In genomic region chr12:14769837-14770494, GRCh38 we compare ENCODE assay signal across 8 cellular contexts. TPM values are rescaled to one million over a fixed set of nuclear protein-coding genes. Genes with fewer than 3 reads are reported as not detected.
A peak's percentile ranks its signal among the peaks of the same experiment; 100 is the strongest.
DNase-seq lines count a peak whose midpoint lies in the region; ATAC-seq, FAIRE-seq and TF ChIP-seq lines count a peak whose summit lies in the region.

No MANE protein-coding gene starts in this region.

- no peak overlapping the region for H2BK20ac ChIP-seq in H1 (ENCODE audit: low read length)

- 0 out of 2 replicates have a peak overlapping the region, but pooled peaks have one; percentile 81 for H4K8ac ChIP-seq in H1 (ENCODE audit: extremely low read depth, insufficient read depth, low read length)

- H3K27ac Mint-ChIP-seq in CD4-positive, CD25-positive, alpha-beta regulatory T cell = peak overlapping the region; percentile 98 to 100 (median 100)
- H3K27ac Mint-ChIP-seq in mesothelial cell of epicardium = peak overlapping the region; percentile 100

- peak overlapping the region; percentile 77 to 80 for H3K4me2 ChIP-seq in H1 (ENCODE audit: insufficient read depth in 1 of 2, low read depth in 2 of 2, low read length in 2 of 2)

- WGBS in H1 (ENCODE audit: extremely low coverage in 1 of 2, insufficient coverage in 1 of 2, insufficient read length in 1 of 2, insufficient replicate concordance in 2 of 2, low coverage in 1 of 2, low lambda C conversion rate in 2 of 2, missing lambda C conversion rate in 1 of 2), 2 experiments = 1% methylated on average over 45 of the region's 45 CpGs; no CpG with 5 or more reads in 1 of the 2 experiments

- peak; percentile 78 to 97 (median 83) for TF ChIP-seq CTCF in H1 (IDR thresholded peaks at IDR 0.05; ENCODE audit: control extremely low read depth in 1 of 3, insufficient read depth in 1 of 3, low read depth in 1 of 3, low read length in 3 of 3)
- peak; percentile 83 for TF ChIP-seq CTCF in mesothelial cell of epicardium (IDR thresholded peaks at IDR 0.05; ENCODE audit: unreplicated experiment)

- no peaks in the 10 kb centered on the region for H3K79me1 ChIP-seq in H1 (ENCODE audit: low read depth, low read length)

- peaks cover 26% of the 10 kb centered on the region for H3K36me3 ChIP-seq in CD4-positive, CD25-positive, alpha-beta regulatory T cell (ENCODE audit: control insufficient read depth, insufficient read depth, low read length)
- peaks cover 0 to 1% (median 0%) of the 10 kb centered on the region in 4 experiments; a peak in 1 of 8 replicates for H3K36me3 ChIP-seq in H1 (ENCODE audit: control insufficient read depth in 2 of 4, insufficient read depth in 4 of 4, low read length in 3 of 4)

- H3K9ac ChIP-seq in H1 (replicated peaks in 1 of 4; ENCODE audit: extremely low read depth in 1 of 4, low read depth in 3 of 4, low read length in 3 of 4) = peak overlapping the region; percentile 74 to 94 (median 86)

- H4K5ac ChIP-seq in H1 (ENCODE audit: insufficient read length, low read depth, low read length) = peak overlapping the region; percentile 55

- H3K18ac ChIP-seq in H1 (ENCODE audit: extremely low read depth, low read length) = peak overlapping the region; percentile 94

- peaks cover 7% of the 10 kb centered on the region for H3K27me3 Mint-ChIP-seq in CD4-positive, CD25-positive, alpha-beta regulatory T cell
- no peaks in the 10 kb centered on the region for H3K27me3 Mint-ChIP-seq in mesothelial cell of epicardium (ENCODE audit: low read depth)

- TF ChIP-seq EP300 in H1 (IDR thresholded peaks at IDR 0.05; ENCODE audit: borderline replicate concordance in 1 of 2, low read depth in 2 of 2, low read length in 2 of 2) = no peak

- H3K4me1 ChIP-seq in CD4-positive, CD25-positive, alpha-beta regulatory T cell (ENCODE audit: control insufficient read depth, insufficient read depth, low read length, poor library complexity, severe bottlenecking) = peaks cover 49% of the 10 kb centered on the region
- H3K4me1 ChIP-seq in H1 (replicated peaks in 1 of 4; ENCODE audit: control insufficient read depth in 3 of 4, insufficient read depth in 4 of 4, low read length in 3 of 4) = no peaks in the 10 kb centered on the region; a peak in 2 of 7 replicates

- H3K4ac ChIP-seq in H1 (replicated peaks; ENCODE audit: insufficient read length, low read depth, low read length) = peak overlapping the region; percentile 28

- H3K56ac ChIP-seq in H1 (replicated peaks; ENCODE audit: insufficient read length, low read depth, low read length) = peak overlapping the region; percentile 71

- TF ChIP-seq POLR2A in H1 (IDR thresholded peaks at IDR 0.05; ENCODE audit: control extremely low read depth in 1 of 2, low read depth in 2 of 2, low read length in 2 of 2) = peak; percentile 84 to 90

- H2AFZ ChIP-seq in H1 (ENCODE audit: low read length) = no peak overlapping the region

- H2BK120ac ChIP-seq in H1 (replicated peaks; ENCODE audit: low read depth, low read length) = no peak overlapping the region

- peaks cover 0 to 8% of the 10 kb centered on the region in 2 experiments for H4K20me1 ChIP-seq in H1 (replicated peaks in 1 of 2; ENCODE audit: control insufficient read depth in 1 of 2, insufficient read depth in 2 of 2, low read length in 2 of 2)

- peaks cover 0 to 26% (median 6%) of the 10 kb centered on the region in 7 donors for H3K9me3 Mint-ChIP-seq in CD4-positive, CD25-positive, alpha-beta regulatory T cell
- H3K9me3 Mint-ChIP-seq in mesothelial cell of epicardium = peaks cover 13% of the 10 kb centered on the region

- H3K36me3 Mint-ChIP-seq in CD4-positive, CD25-positive, alpha-beta regulatory T cell = peaks cover 27% of the 10 kb centered on the region
- H3K36me3 Mint-ChIP-seq in mesothelial cell of epicardium = peaks cover 25% of the 10 kb centered on the region

- POLR2A ChIA-PET in H1 (lab: Charles Lee; ENCODE audit: partially characterized antibody) = interaction anchor here (0.6 to 7.3 kb wide), 39 partner anchors 8 to 532 kb away, joined by 3 to 136 read pairs (median 6); partner anchors contain the start of genes C12orf60, GUCY2C, SMCO3 and WBP11

- peaks cover 23 to 72% (median 40%) of the 10 kb centered on the region in 4 donors for H3K4me1 Mint-ChIP-seq in CD4-positive, CD25-positive, alpha-beta regulatory T cell
- peaks cover 30% of the 10 kb centered on the region for H3K4me1 Mint-ChIP-seq in mesothelial cell of epicardium

- CTCF ChIA-PET in H1 (lab: Charles Lee; ENCODE audit: partially characterized antibody) = interaction anchor here (0.8 to 2.6 kb wide), 28 partner anchors 11 to 451 kb away, joined by 3 to 15 read pairs (median 4); partner anchors contain the start of genes ERP27 and RERG

- H3K27me3 ChIP-seq in CD4-positive, CD25-positive, alpha-beta regulatory T cell (ENCODE audit: control insufficient read depth, insufficient read depth, low read length) = no peaks in the 10 kb centered on the region
- no peaks in the 10 kb centered on the region for H3K27me3 ChIP-seq in H1 (replicated peaks in 1 of 4; ENCODE audit: control insufficient read depth in 3 of 4, extremely low read depth in 1 of 4, insufficient read depth in 3 of 4, low read length in 3 of 4)

- peak overlapping the region; percentile 97 for H3K4me3 ChIP-seq in CD4-positive, CD25-positive, alpha-beta regulatory T cell (ENCODE audit: low read depth, low read length)
- peak overlapping the region; percentile 84 to 99 (median 92) for H3K4me3 ChIP-seq in H1 (ENCODE audit: extremely low read depth in 1 of 4, insufficient read depth in 2 of 4, low read depth in 3 of 4, low read length in 4 of 4)

- peak overlapping the region; percentile 83 for H2BK5ac ChIP-seq in H1 (ENCODE audit: low read depth, low read length)

- peak; percentile 58 to 60 for ATAC-seq in CD4-positive, CD25-positive, alpha-beta regulatory T cell (ENCODE audit: low read depth in 2 of 2)
- ATAC-seq in GM19328 (IDR thresholded peaks at IDR 0.05; ENCODE audit: unreplicated experiment) (peak; percentile 37), HG03457 (IDR thresholded peaks at IDR 0.05; ENCODE audit: unreplicated experiment) (peak; percentile 28)

- no peak overlapping the region for H3K23ac ChIP-seq in H1 (ENCODE audit: insufficient read length)

- H3K14ac ChIP-seq in H1 (ENCODE audit: insufficient read length) = no peak overlapping the region

- H4K91ac ChIP-seq in H1 (replicated peaks; ENCODE audit: insufficient read length, low read length) = peak overlapping the region; percentile 0

- H3K9me3 ChIP-seq in CD4-positive, CD25-positive, alpha-beta regulatory T cell (ENCODE audit: control insufficient read depth in 2 of 2, low read length in 2 of 2) = peaks cover 15 to 18% of the 10 kb centered on the region in 2 experiments
- peaks cover 0 to 3% of the 10 kb centered on the region in 2 experiments; a peak in 1 of 4 replicates for H3K9me3 ChIP-seq in H1 (ENCODE audit: insufficient read depth in 2 of 2, low read depth in 1 of 2, low read length in 1 of 2)

- TF ChIP-seq RAD21 in H1 (IDR thresholded peaks at IDR 0.05 in 1 of 2, conservative IDR thresholded peaks at IDR 0.05 in 1 of 2; ENCODE audit: low read depth in 2 of 2, low read length in 2 of 2) = peak; percentile 33 to 37; a peak in 2 of 4 replicates

- no peak overlapping the region for H2BK15ac ChIP-seq in H1 (ENCODE audit: low read length)

- peaks cover 4% of the 10 kb centered on the region for H3K23me2 ChIP-seq in H1 (ENCODE audit: low read depth, low read length)

- no peak overlapping the region for H2AK5ac ChIP-seq in H1 (ENCODE audit: low read depth, low read length)

- H3K79me2 ChIP-seq in H1 (ENCODE audit: control insufficient read depth in 1 of 2, insufficient read depth in 2 of 2, low read length in 2 of 2) = peaks cover 0 to 36% of the 10 kb centered on the region in 2 experiments; a peak in 2 of 4 replicates

- H3K4me3 Mint-ChIP-seq in CD4-positive, CD25-positive, alpha-beta regulatory T cell = peak overlapping the region; percentile 91 to 100 (median 98)
- peak overlapping the region; percentile 98 for H3K4me3 Mint-ChIP-seq in mesothelial cell of epicardium

- no peak for FAIRE-seq in H1 (lab: Jason Lieb, UNC)

- H3K27ac ChIP-seq in CD4-positive, CD25-positive, alpha-beta regulatory T cell (ENCODE audit: insufficient read depth, low read length, poor library complexity, severe bottlenecking) = peak overlapping the region; percentile 100
- peak overlapping the region; percentile 93 for H3K27ac ChIP-seq in H1 (ENCODE audit: low read depth, low read length)

- no peak overlapping the region; the same call in 1 of the 2 replicates for H2BK12ac ChIP-seq in H1 (ENCODE audit: low read depth, low read length)

- DNase-seq in CD4-positive, CD25-positive, alpha-beta regulatory T cell = peak; percentile 80 to 97 (median 90)
- DNase-seq in NCI-H748 treated with DMSO at 0.1 percent for 48 hours (lab: John Stamatoyannopoulos, UW) (peak; percentile 56), H1 (ENCODE audit: low read depth in 1 of 2, low spot score in 2 of 2) (peak; percentile 61 to 91), mesothelial cell of epicardium (ENCODE audit: low spot score in 2 of 2, unreplicated experiment in 2 of 2) (peak; percentile 51 to 80)
- DNase-seq in activated CD8-positive, alpha-beta memory T cell treated with anti-CD3 and anti-CD28 coated beads for 4 hours (ENCODE audit: low read depth in 2 of 2) = peak; percentile 74 to 75
- peak; percentile 79 to 85 for DNase-seq in stimulated activated CD8-positive, alpha-beta memory T cell treated with anti-CD3 and anti-CD28 coated beads, Interleukin-15, amount 100 ng/mL, for 48 hours (ENCODE audit: low read depth in 2 of 2)

RNA-seq across cellular contexts. Expression of gene WBP11, which starts 33.3 kb away (rescaled TPM):
- total RNA-seq in CD4-positive, CD25-positive, alpha-beta regulatory T cell = 119 TPM
- 10 to 100 TPM; 50.7 to 61.0 (median 56.0) TPM for polyA plus RNA-seq in CD4-positive, CD25-positive, alpha-beta regulatory T cell
- total RNA-seq in H1 (2021; fragmentation: NEBNext Ultra II Directional; extraction: Animal tissue kit (Norgen Biotek cat#: 25700)) = 122 and 134 TPM in 2 replicates
- 22.1 and 24.0 TPM in 2 replicates for polyA plus RNA-seq in H1 (2011; rRNA removed)
- polyA plus RNA-seq in H1 (2011; cell fraction: cytosol; rRNA removed) = 13.6 TPM
- polyA plus RNA-seq in H1 (2011; cell fraction: nucleus; rRNA removed) = 19.4 TPM
- 48.7 to 91.9 TPM (median 53.8 TPM) in 4 replicates for polyA plus RNA-seq in H1 (2012, experiment 1 of 2)
- polyA plus RNA-seq in H1 (2012, experiment 2 of 2) = 29.8 TPM
- polyA plus RNA-seq in H1 (2013, experiment 1 of 2) = 86.1 TPM
- polyA plus RNA-seq in H1 (2013, experiment 2 of 2) = 94.0 TPM
- polyA minus RNA-seq in H1 (2011; rRNA and poly(A)+ RNA removed) = 17.5 and 18.9 TPM in 2 replicates
- 24.6 TPM for polyA minus RNA-seq in H1 (2011; cell fraction: cytosol; rRNA and poly(A)+ RNA removed)
- 23.2 TPM for polyA minus RNA-seq in H1 (2011; cell fraction: nucleus; rRNA and poly(A)+ RNA removed)
- 72.8 to 81.5 TPM (median 77.0 TPM) in 3 replicates for total RNA-seq in mesothelial cell of epicardium

RNA-seq across cellular contexts. Expression of gene C12orf60, which starts 33.5 kb away (rescaled TPM):
- total RNA-seq in CD4-positive, CD25-positive, alpha-beta regulatory T cell = 0.54 TPM
- 1 to 10 TPM; 1.4 to 2.8 (median 1.7) TPM for polyA plus RNA-seq in CD4-positive, CD25-positive, alpha-beta regulatory T cell
- 1.2 and 1.5 TPM in 2 replicates for total RNA-seq in H1 (2021; fragmentation: NEBNext Ultra II Directional; extraction: Animal tissue kit (Norgen Biotek cat#: 25700))
- polyA plus RNA-seq in H1 (2011; rRNA removed) = 0.91 and 1.2 TPM in 2 replicates
- polyA plus RNA-seq in H1 (2011; cell fraction: cytosol; rRNA removed) = 1.2 TPM
- 1.4 TPM for polyA plus RNA-seq in H1 (2011; cell fraction: nucleus; rRNA removed)
- polyA plus RNA-seq in H1 (2012, experiment 1 of 2) = 0.55 to 1.5 TPM (median 0.97 TPM) in 4 replicates
- polyA plus RNA-seq in H1 (2012, experiment 2 of 2) = 0.56 TPM
- polyA plus RNA-seq in H1 (2013, experiment 1 of 2) = 1.8 TPM
- 1.6 TPM for polyA plus RNA-seq in H1 (2013, experiment 2 of 2)
- 0.88 and 1.0 TPM in 2 replicates for polyA minus RNA-seq in H1 (2011; rRNA and poly(A)+ RNA removed)
- polyA minus RNA-seq in H1 (2011; cell fraction: cytosol; rRNA and poly(A)+ RNA removed) = 1.1 TPM
- 2.7 TPM for polyA minus RNA-seq in H1 (2011; cell fraction: nucleus; rRNA and poly(A)+ RNA removed)
- 1.3 to 1.7 TPM (median 1.4 TPM) in 3 replicates for total RNA-seq in mesothelial cell of epicardium

RNA-seq across cellular contexts. Expression of gene SMCO3, which starts 44.0 kb away (rescaled TPM):
- not detected for total RNA-seq in CD4-positive, CD25-positive, alpha-beta regulatory T cell
- under 1 TPM in 2 of 4 donors, not detected in 2; 0.08 to 0.09 TPM for polyA plus RNA-seq in CD4-positive, CD25-positive, alpha-beta regulatory T cell
- not detected in 2 replicates for total RNA-seq in H1 (2021; fragmentation: NEBNext Ultra II Directional; extraction: Animal tissue kit (Norgen Biotek cat#: 25700))
- polyA plus RNA-seq in H1 (2011; rRNA removed) = not detected in 2 replicates
- not detected for polyA plus RNA-seq in H1 (2011; cell fraction: cytosol; rRNA removed)
- polyA plus RNA-seq in H1 (2011; cell fraction: nucleus; rRNA removed) = not detected
- 0.08 TPM in 1 of 4 replicates, not detected in the others for polyA plus RNA-seq in H1 (2012, experiment 1 of 2)
- polyA plus RNA-seq in H1 (2012, experiment 2 of 2) = not detected
- not detected for polyA plus RNA-seq in H1 (2013, experiment 1 of 2)
- not detected for polyA plus RNA-seq in H1 (2013, experiment 2 of 2)
- polyA minus RNA-seq in H1 (2011; rRNA and poly(A)+ RNA removed) = not detected in 2 replicates
- polyA minus RNA-seq in H1 (2011; cell fraction: cytosol; rRNA and poly(A)+ RNA removed) = not detected
- not detected for polyA minus RNA-seq in H1 (2011; cell fraction: nucleus; rRNA and poly(A)+ RNA removed)
- 1.4 to 1.5 TPM (median 1.5 TPM) in 3 replicates for total RNA-seq in mesothelial cell of epicardium

Comparison
In these comparisons a context has a peak if more than half of its experiments do, and no peak if none do; other contexts are left out.
1. Peak in every context shown above with its lines: DNase-seq, ATAC-seq, H3K4me3 ChIP-seq and H3K27ac ChIP-seq.